ENCODE assay signal across 8 cellular contexts in the genomic region with DNA sequence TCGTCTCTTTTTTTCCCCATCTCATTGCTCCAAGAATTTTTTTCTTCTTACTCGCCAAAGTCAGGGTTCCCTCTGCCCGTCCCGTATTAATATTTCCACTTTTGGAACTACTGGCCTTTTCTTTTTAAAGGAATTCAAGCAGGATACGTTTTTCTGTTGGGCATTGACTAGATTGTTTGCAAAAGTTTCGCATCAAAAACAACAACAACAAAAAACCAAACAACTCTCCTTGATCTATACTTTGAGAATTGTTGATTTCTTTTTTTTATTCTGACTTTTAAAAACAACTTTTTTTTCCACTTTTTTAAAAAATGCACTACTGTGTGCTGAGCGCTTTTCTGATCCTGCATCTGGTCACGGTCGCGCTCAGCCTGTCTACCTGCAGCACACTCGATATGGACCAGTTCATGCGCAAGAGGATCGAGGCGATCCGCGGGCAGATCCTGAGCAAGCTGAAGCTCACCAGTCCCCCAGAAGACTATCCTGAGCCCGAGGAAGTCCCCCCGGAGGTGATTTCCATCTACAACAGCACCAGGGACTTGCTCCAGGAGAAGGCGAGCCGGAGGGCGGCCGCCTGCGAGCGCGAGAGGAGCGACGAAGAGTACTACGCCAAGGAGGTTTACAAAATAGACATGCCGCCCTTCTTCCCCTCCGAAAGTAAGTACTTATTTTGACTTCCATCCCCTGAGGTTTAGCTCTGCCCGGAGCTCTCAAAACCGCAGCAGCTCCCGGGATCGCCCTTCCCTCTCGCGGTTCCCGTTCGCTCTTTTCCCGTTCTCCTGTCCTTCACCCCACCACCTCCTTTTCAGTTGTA. TPM values are rescaled to one million over a fixed set of nuclear protein-coding genes. Genes with fewer than 3 reads are reported as not detected.
DNase-seq lines count a peak whose midpoint lies in the region; ATAC-seq, FAIRE-seq and TF ChIP-seq lines count a peak whose summit lies in the region.

No MANE protein-coding gene starts in this region.

- H3K9me1 ChIP-seq in IMR-90 (ENCODE audit: insufficient read depth, low read length): peaks cover 3% of the 10 kb centered on the region; the same call in 1 of the 2 replicates
- no peaks in the 10 kb centered on the region for H3K9me1 ChIP-seq in K562 (ENCODE audit: control insufficient read depth, insufficient read depth, low read length)

- peak overlapping the region; percentile 44 for H3K4me3 ChIP-seq in CD8-positive, alpha-beta T cell (ENCODE audit: low read depth, low read length)
- peak overlapping the region; percentile 81 for H3K4me3 ChIP-seq in IMR-90 (ENCODE audit: insufficient read depth, low read depth, low read length)
- H3K4me3 ChIP-seq in K562: no peak overlapping the region; the same call in 1 of the 2 replicates
- peak overlapping the region; percentile 77 for H3K4me3 ChIP-seq in suprapubic skin

- peaks cover 3% of the 10 kb centered on the region for H3K36me3 Mint-ChIP-seq in CD8-positive, alpha-beta T cell

- H3K9me3 ChIP-seq in CD8-positive, alpha-beta T cell (ENCODE audit: low read length): no peaks in the 10 kb centered on the region
- H3K9me3 ChIP-seq in IMR-90 (ENCODE audit: control insufficient read depth, insufficient read depth, low read length) (no peaks in the 10 kb centered on the region), K562 (replicated peaks; ENCODE audit: control insufficient read depth, insufficient read depth, low read depth, low read length) (no peaks in the 10 kb centered on the region), suprapubic skin (no peaks in the 10 kb centered on the region)

- H3K4me1 Mint-ChIP-seq in CD8-positive, alpha-beta T cell (ENCODE audit: low read depth): peaks cover 35% of the 10 kb centered on the region

- dilution Hi-C loops in IMR-90 (cut with HindIII; ENCODE audit: low sequenced_read_pairs, unreplicated experiment): no loop called here

- TF ChIP-seq RAD21 in IMR-90 (IDR thresholded peaks at IDR 0.05; ENCODE audit: low read length) (no peak), K562 (CRISPR knock-in tag; conservative IDR thresholded peaks at IDR 0.05 in 1 of 2, IDR thresholded peaks at IDR 0.05 in 1 of 2) (no peak)

- no peaks in the 10 kb centered on the region for H3K27me3 ChIP-seq in CD8-positive, alpha-beta T cell (ENCODE audit: insufficient read depth, low read length)
- H3K27me3 ChIP-seq in IMR-90 (ENCODE audit: control insufficient read depth, insufficient read depth, low read length) (no peaks in the 10 kb centered on the region), K562 (ENCODE audit: control insufficient read depth in 2 of 2, insufficient read depth in 2 of 2, low read length in 2 of 2) (no peaks in the 10 kb centered on the region), suprapubic skin (no peaks in the 10 kb centered on the region)

- H2AK9ac ChIP-seq in IMR-90 (replicated peaks; ENCODE audit: low read depth, low read length, poor library complexity): peak overlapping the region; percentile 26

- no peaks in the 10 kb centered on the region for H3K79me2 ChIP-seq in K562 (ENCODE audit: control insufficient read depth, insufficient read depth, low read length)

- no peak for TF ChIP-seq CTCF in CD8-positive, alpha-beta T cell (IDR thresholded peaks at IDR 0.05)
- TF ChIP-seq CTCF in IMR-90 (conservative IDR thresholded peaks at IDR 0.05; ENCODE audit: low read depth, low read length): no peak
- no peak for TF ChIP-seq CTCF in K562 (IDR thresholded peaks at IDR 0.05 in 2 of 3, conservative IDR thresholded peaks at IDR 0.05 in 1 of 3; ENCODE audit: insufficient read depth in 2 of 3, low read depth in 1 of 3, low read length in 3 of 3)
- TF ChIP-seq CTCF in suprapubic skin (IDR thresholded peaks at IDR 0.05): no peak

- POLR2A ChIA-PET in CD8-positive, alpha-beta T cell (lab: Charles Lee): no interaction called here
- POLR2A ChIA-PET in IMR-90 (lab: Charles Lee; ENCODE audit: unreplicated experiment) (interaction anchor here (0.6 to 1.4 kb wide), 5 partner anchors 11 to 594 kb away, joined by 3 to 5 read pairs (median 4); no protein-coding TSS in a partner anchor), K562 (lab: Yijun Ruan, JAX) (interaction anchor here (0.6 kb wide), 1 partner anchor 61 kb away, joined by 3 read pairs; the partner anchor contains the start of gene RRP15)

- TSS peak; percentile 57 for BruUV-seq in IMR-90 (replicated peaks; lab: Mats Ljungman, UMichigan)
- BruUV-seq in K562 (replicated peaks; lab: Mats Ljungman, UMichigan): no TSS peak

- TF ChIP-seq POLR2A in IMR-90 (IDR thresholded peaks at IDR 0.05; ENCODE audit: low read depth, low read length) (0 out of 2 replicates have a peak, but pooled peaks have one; percentile 10), K562 (conservative IDR thresholded peaks at IDR 0.05) (no peak), suprapubic skin (IDR thresholded peaks at IDR 0.05) (no peak)

- 1% methylated on average over 10 of the region's 39 CpGs; no CpG with 5 or more reads in 1 of the 2 experiments for WGBS in IMR-90 (ENCODE audit: extremely low coverage in 2 of 2, insufficient read length in 1 of 2), 2 experiments
- WGBS in K562 (ENCODE audit: insufficient coverage, low coverage, missing lambda C conversion rate): 81% methylated on average over 28 of the region's 39 CpGs
- under 1% methylated on average over 39 of the region's 39 CpGs for WGBS in suprapubic skin

- intact Hi-C loops in CD8-positive, alpha-beta T cell (cut with DNase I, micrococcal nuclease): no loop called here
- intact Hi-C loops in IMR-90 (cut with micrococcal nuclease) (loop anchor here (2.0 to 10.0 kb wide), 7 partner anchors 326 to 1221 kb away; partner anchors contain the start of gene LYPLAL1), K562 (cut with micrococcal nuclease) (no loop called here)

- FAIRE-seq in K562 (lab: Jason Lieb, UNC): no peak

- peak overlapping the region; percentile 48 for H4K8ac ChIP-seq in IMR-90 (ENCODE audit: low read depth in 2 of 2, low read length in 2 of 2)

- H3K56ac ChIP-seq in IMR-90 (ENCODE audit: extremely low read depth, insufficient read depth, low read length): peak overlapping the region; percentile 74

- no peak for ATAC-seq in CD8-positive, alpha-beta T cell
- no peak for ATAC-seq in IMR-90 (ENCODE audit: low read depth)
- no peak for ATAC-seq in K562
- ATAC-seq in GM21619 (IDR thresholded peaks at IDR 0.05; ENCODE audit: unreplicated experiment): no peak

- H2AK5ac ChIP-seq in IMR-90 (ENCODE audit: low read depth, low read length): 0 out of 2 replicates have a peak overlapping the region, but pooled peaks have one; percentile 33

- H3K27ac ChIP-seq in CD8-positive, alpha-beta T cell (ENCODE audit: low read depth, low read length): no peak overlapping the region
- H3K27ac ChIP-seq in IMR-90 (ENCODE audit: insufficient read depth, low read length) (peak overlapping the region; percentile 76), K562 (ENCODE audit: extremely low read depth, low read depth, low read length) (no peak overlapping the region), suprapubic skin (peak overlapping the region; percentile 78)

- H3K4me2 ChIP-seq in IMR-90 (ENCODE audit: low read depth, low read length) (peak overlapping the region; percentile 87), K562 (ENCODE audit: insufficient read depth, low read length) (no peak overlapping the region; the same call in 1 of the 2 replicates)

- H3K9ac ChIP-seq in IMR-90 (ENCODE audit: low read depth, low read length): peak overlapping the region; percentile 94
- H3K9ac ChIP-seq in K562 (ENCODE audit: insufficient read depth in 1 of 2, low read depth in 2 of 2, low read length in 2 of 2): no peak overlapping the region; a peak in 1 of 4 replicates

- peak overlapping the region; percentile 84 for H4K91ac ChIP-seq in IMR-90 (ENCODE audit: insufficient read depth, low read depth, low read length)

- peak overlapping the region; percentile 89 for H3K23ac ChIP-seq in IMR-90 (ENCODE audit: low read depth, low read length)

- in situ Hi-C loops in IMR-90 (cut with MboI; ENCODE audit: low sequenced_read_pairs) (loop anchor here (5.0 to 10.0 kb wide), 3 partner anchors 721 to 1038 kb away; partner anchors contain the start of gene LYPLAL1), K562 (cut with MboI) (loop anchor here (25.0 kb wide), 1 partner anchor 1466 kb away; no protein-coding TSS in a partner anchor)

- no peak for TF ChIP-seq EP300 in K562 (IDR thresholded peaks at IDR 0.05; ENCODE audit: low read length)
- no peak for TF ChIP-seq EP300 in suprapubic skin (IDR thresholded peaks at IDR 0.05)

- H2AFZ ChIP-seq in IMR-90 (replicated peaks; ENCODE audit: low read length, poor library complexity): peak overlapping the region; percentile 86
- peak overlapping the region; percentile 82; the same call in 1 of the 2 replicates for H2AFZ ChIP-seq in K562 (ENCODE audit: low read depth, low read length)

- peak overlapping the region; percentile 48 for H2BK5ac ChIP-seq in IMR-90 (ENCODE audit: low read depth, low read length, poor library complexity, severe bottlenecking)

- H2BK20ac ChIP-seq in IMR-90 (ENCODE audit: low read depth, low read length): peak overlapping the region; percentile 45

- peak overlapping the region; percentile 86 for H2BK120ac ChIP-seq in IMR-90 (ENCODE audit: low read depth, low read length)

- no peak for DNase-seq in CD8-positive, alpha-beta T cell
- DNase-seq in IMR-90 (peak; percentile 37), K562 (ENCODE audit: extremely low read depth in 1 of 4, low spot score in 3 of 4) (no peak), kidney tubule cell (ENCODE audit: low spot score) (peak; percentile 55), suprapubic skin (ENCODE audit: low spot score in 2 of 2) (peak in 1 of 2 donors; percentile 80), middle frontal gyrus (ENCODE audit: extremely low spot score, low spot score) (no peak), NCI-H1436 (lab: John Stamatoyannopoulos, UW) (no peak)

- peak overlapping the region; percentile 45 for H4K5ac ChIP-seq in IMR-90 (ENCODE audit: low read depth, low read length)

- no peaks in the 10 kb centered on the region for H3K9me3 Mint-ChIP-seq in CD8-positive, alpha-beta T cell

- peak overlapping the region; percentile 86 for H3K14ac ChIP-seq in IMR-90 (replicated peaks; ENCODE audit: low read depth, low read length)

- no peak overlapping the region for H3K27ac Mint-ChIP-seq in CD8-positive, alpha-beta T cell

- H4K20me1 ChIP-seq in IMR-90 (ENCODE audit: insufficient read depth, low read length) (no peaks in the 10 kb centered on the region), K562 (replicated peaks; ENCODE audit: control insufficient read depth, insufficient read depth, low read length) (no peaks in the 10 kb centered on the region)

- no peaks in the 10 kb centered on the region for H3K36me3 ChIP-seq in CD8-positive, alpha-beta T cell (ENCODE audit: insufficient read depth, low read length)
- H3K36me3 ChIP-seq in IMR-90 (ENCODE audit: control insufficient read depth, insufficient read depth, low read length) (no peaks in the 10 kb centered on the region), K562 (ENCODE audit: control insufficient read depth, insufficient read depth, low read length) (no peaks in the 10 kb centered on the region; the same call in 2 of the 3 replicates), suprapubic skin (no peaks in the 10 kb centered on the region)

- H3K4ac ChIP-seq in IMR-90 (ENCODE audit: low read depth, low read length): peak overlapping the region; percentile 77

- peaks cover 35% of the 10 kb centered on the region for H3K4me1 ChIP-seq in CD8-positive, alpha-beta T cell (ENCODE audit: insufficient read depth, low read length)
- peaks cover 4% of the 10 kb centered on the region for H3K4me1 ChIP-seq in IMR-90 (ENCODE audit: control insufficient read depth, insufficient read depth, low read length)
- H3K4me1 ChIP-seq in K562 (replicated peaks in 1 of 2; ENCODE audit: control insufficient read depth in 2 of 2, insufficient read depth in 2 of 2, low read length in 2 of 2): peaks cover 5 to 15% of the 10 kb centered on the region in 2 experiments; a peak in 3 of 5 replicates
- H3K4me1 ChIP-seq in suprapubic skin: peaks cover 44% of the 10 kb centered on the region

- H3K4me3 Mint-ChIP-seq in CD8-positive, alpha-beta T cell: no peak overlapping the region

- H3K27me3 Mint-ChIP-seq in CD8-positive, alpha-beta T cell (ENCODE audit: low read depth): peaks cover 16% of the 10 kb centered on the region

- peaks cover 0 to 12% of the 10 kb centered on the region in 2 experiments; a peak in 3 of 4 replicates for H3K79me1 ChIP-seq in IMR-90 (ENCODE audit: low read depth in 1 of 2, low read length in 2 of 2)

- CTCF ChIA-PET in CD8-positive, alpha-beta T cell (lab: Charles Lee): no interaction called here
- CTCF ChIA-PET in IMR-90 (lab: Yijun Ruan, JAX) (interaction anchor here (0.5 to 1.1 kb wide), 2 partner anchors 601 to 720 kb away, joined by 3 read pairs; no protein-coding TSS in a partner anchor), K562 (lab: Yijun Ruan, JAX; ENCODE audit: low intra/inter-chr PET ratio) (no interaction called here)

- H3K18ac ChIP-seq in IMR-90 (ENCODE audit: low read depth, low read length): peak overlapping the region; percentile 75

- peak overlapping the region; percentile 93; the same call in 2 of the 3 replicates for H2BK15ac ChIP-seq in IMR-90 (ENCODE audit: low read depth, low read length)

RNA-seq across cellular contexts. Expression of gene TGFB2, which starts 1.5 kb away (rescaled TPM):
- not detected for total RNA-seq in CD8-positive, alpha-beta T cell
- 3.8 and 5.3 TPM in 2 replicates for total RNA-seq in IMR-90 (2012; rRNA removed)
- polyA plus RNA-seq in IMR-90 (2012; rRNA removed): 2.3 and 3.7 TPM in 2 replicates
- polyA plus RNA-seq in IMR-90 (2012; cell fraction: cytosol; rRNA removed): 0.87 and 1.2 TPM in 2 replicates
- polyA plus RNA-seq in IMR-90 (2012; cell fraction: nucleus; rRNA removed; ENCODE audit: low replicate concordance): 0.58 and 2.9 TPM in 2 replicates
- total RNA-seq in K562 (2011; cell fraction: chromatin; rRNA removed; ENCODE audit: low replicate concordance): 0.09 TPM in 1 of 2 replicates, not detected in the other
- total RNA-seq in K562 (2011; cell fraction: nucleolus; rRNA removed): not detected in 2 replicates
- total RNA-seq in K562 (2011; cell fraction: nucleoplasm; rRNA removed): 0.99 TPM in 1 of 2 replicates, not detected in the other
- total RNA-seq in K562 (2014; rRNA removed): 0.04 and 0.41 TPM in 2 replicates
- total RNA-seq in K562 (2014; rRNA removed; fragmentation: Illumina TruSeq; extraction: Trizol): 0.11 TPM in 1 of 2 replicates, not detected in the other
- 0.04 and 0.14 TPM in 2 replicates for total RNA-seq in K562 (2015; rRNA removed; fragmentation: Illumina TruSeq; extraction: Trizol)
- total RNA-seq in K562 (2021): 0.04 and 0.11 TPM in 2 replicates
- 0.03 and 0.14 TPM in 2 replicates for polyA plus RNA-seq in K562 (2011; rRNA removed)
- 0.01 TPM in 1 of 2 replicates, not detected in the other for polyA plus RNA-seq in K562 (2011; cell fraction: cytosol; rRNA removed)
- 0.20 and 0.36 TPM in 2 replicates for polyA plus RNA-seq in K562 (2011; cell fraction: nucleus; rRNA removed)
- 0.07 and 0.17 TPM in 2 replicates for polyA plus RNA-seq in K562 (2012)
- polyA plus RNA-seq in K562 (2014; fragmentation: Illumina TruSeq; extraction: Trizol): 0.04 TPM in 1 of 2 replicates, not detected in the other
- not detected for polyA plus RNA-seq in K562 (2014; fragmentation: Nextera tagmentation; extraction: Ambion mirVana)
- not detected in 2 replicates for polyA plus RNA-seq in K562 (2014; rRNA removed)
- polyA minus RNA-seq in K562 (2011; rRNA and poly(A)+ RNA removed): 0.14 TPM in 1 of 2 replicates, not detected in the other
- polyA minus RNA-seq in K562 (2011; cell fraction: cytosol; rRNA and poly(A)+ RNA removed): not detected in 2 replicates
- 0.13 and 0.22 TPM in 2 replicates for polyA minus RNA-seq in K562 (2011; cell fraction: nucleus; rRNA and poly(A)+ RNA removed)
- 1 to 10 TPM in 3 of 4 donors, under 1 TPM in 1; 0.60 to 3.9 (median 3.0) TPM for total RNA-seq in suprapubic skin

Comparison
In these comparisons a context has a peak if more than half of its experiments do, and no peak if none do; other contexts are left out.
1. DNase-seq: peak in IMR-90 (single experiment) and kidney tubule cell (single experiment); none in CD8-positive, alpha-beta T cell (0 of 7), K562 (0 of 4), middle frontal gyrus (single experiment) and NCI-H1436 (single experiment).
2. H3K27ac ChIP-seq: peak in IMR-90 (single experiment) and suprapubic skin (single experiment); none in CD8-positive, alpha-beta T cell (single experiment) and K562 (single experiment).